ENCODE assay signal across 20 cellular contexts in the genomic region with DNA sequence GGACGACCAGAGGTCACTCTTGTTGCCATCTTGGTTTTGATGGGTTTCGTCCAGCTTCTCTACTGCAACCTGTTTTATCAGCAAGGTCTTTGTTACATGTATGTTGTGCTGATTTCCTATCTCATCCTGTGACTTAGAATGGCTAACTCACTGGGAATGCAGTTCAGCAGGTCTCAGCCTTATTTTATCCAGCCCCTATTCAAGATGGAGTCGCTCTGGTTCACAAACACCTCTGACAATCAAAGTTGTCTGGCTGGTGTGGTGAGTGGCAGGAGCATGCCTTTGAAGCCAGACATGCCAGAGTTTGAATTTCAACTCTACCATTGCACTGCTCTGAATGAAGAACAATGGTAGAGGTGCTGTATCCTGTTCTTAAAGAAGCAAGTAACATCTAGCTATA.
DNase-seq lines count a peak whose midpoint lies in the region; ATAC-seq and TF ChIP-seq lines count a peak whose summit lies in the region.
"Had no signal": no experiment of that assay in that cellular context is flagged by ENCODE, and none has a peak within 500 bp of the region (broad histone marks: within the 10 kb centered on the region; RNA-seq: fewer than 3 reads in every experiment).

No MANE protein-coding gene starts in this region.

- no peak overlapping the region for H3K27ac Mint-ChIP-seq in WTC11
- H3K27ac Mint-ChIP-seq: CD14-positive monocyte; CD4-positive, alpha-beta memory T cell; CD4-positive, CD25-positive, alpha-beta regulatory T cell; CD8-positive, alpha-beta memory T cell had no signal

- no peak overlapping the region for H2BK5ac ChIP-seq in trophoblast cell (ENCODE audit: low read depth, low read length, poor library complexity)

- H3K27me3 Mint-ChIP-seq in WTC11 (ENCODE audit: low read depth) = peaks cover 23% of the 10 kb centered on the region
- H3K27me3 Mint-ChIP-seq: CD4-positive, CD25-positive, alpha-beta regulatory T cell had no signal

- no peak overlapping the region for H4K12ac ChIP-seq in trophoblast cell (ENCODE audit: low read depth, low read length)

- DNase-seq in WTC11 (ENCODE audit: low spot score) (no peak), epithelial cell of esophagus (ENCODE audit: low read depth) (peak; percentile 30), trophoblast cell (peak; percentile 68 to 85), NCI-H748 (lab: John Stamatoyannopoulos, UW; ENCODE audit: unreplicated experiment) (no peak), DMS114 treated with DMSO at 0.1 percent for 48 hours (lab: John Stamatoyannopoulos, UW; ENCODE audit: unreplicated experiment) (no peak), ureter (ENCODE audit: low spot score) (no peak)
- DNase-seq: 8988T; ACHN; BE2C; C1 segment of cervical spinal cord; CD4-positive, alpha-beta memory T cell; CD4-positive, CD25-positive, alpha-beta regulatory T cell; CD8-positive, alpha-beta memory T cell; COR-L47; DMS 273 treated with DMSO at 0.1 percent for 48 hours; DMS79 treated with DMSO at 0.1 percent for 48 hours; GDM1 had no signal

- no peak overlapping the region for H2AFZ ChIP-seq in trophoblast cell (ENCODE audit: insufficient read depth, low read length, poor library complexity)

- H4K8ac ChIP-seq in trophoblast cell (ENCODE audit: low read depth, low read length) = no peak overlapping the region

- peaks cover 5% of the 10 kb centered on the region; the same call in 1 of the 2 replicates for H3K9me3 Mint-ChIP-seq in WTC11
- H3K9me3 Mint-ChIP-seq: CD4-positive, alpha-beta memory T cell had no signal

- CTCF ChIA-PET in WTC11 (lab: Charles Lee) = interaction anchor here (1.0 kb wide), 1 partner anchor 16 kb away, joined by 4 read pairs; no protein-coding TSS in a partner anchor

- no peak overlapping the region for H3K18ac ChIP-seq in trophoblast cell (ENCODE audit: low read length)

- no peaks in the 10 kb centered on the region for H3K4me1 ChIP-seq in trophoblast cell (ENCODE audit: control insufficient read depth in 1 of 2, insufficient read depth in 2 of 2, low read length in 2 of 2)
- H3K4me1 ChIP-seq: BE2C, BLaER1 had no signal

- H3K9me3 ChIP-seq in trophoblast cell (ENCODE audit: insufficient read depth, low read depth, low read length) = no peaks in the 10 kb centered on the region
- H3K9me3 ChIP-seq: BE2C, BLaER1 had no signal

- H3K79me1 ChIP-seq in trophoblast cell (ENCODE audit: low read length) = no peaks in the 10 kb centered on the region

- no peaks in the 10 kb centered on the region for H3K27me3 ChIP-seq in trophoblast cell (ENCODE audit: insufficient read depth, low read length)
- H3K27me3 ChIP-seq: BE2C, BLaER1 had no signal

- no peak overlapping the region for H2AK5ac ChIP-seq in trophoblast cell (ENCODE audit: low read length)

- H3K4me1 Mint-ChIP-seq in WTC11 = peaks cover 48% of the 10 kb centered on the region
- H3K4me1 Mint-ChIP-seq: CD14-positive monocyte; CD4-positive, alpha-beta memory T cell; CD8-positive, alpha-beta memory T cell had no signal

- no peak overlapping the region for H3K4me2 ChIP-seq in trophoblast cell (ENCODE audit: low read length)
- H3K4me2 ChIP-seq: BLaER1 had no signal

- H3K4me3 ChIP-seq in epithelial cell of esophagus (ENCODE audit: low read length) = no peak overlapping the region
- H3K4me3 ChIP-seq in trophoblast cell (ENCODE audit: low read depth, low read length) = no peak overlapping the region
- H3K4me3 ChIP-seq: BLaER1, GM12878 had no signal

- no peak overlapping the region for H3K4me3 Mint-ChIP-seq in WTC11
- H3K4me3 Mint-ChIP-seq: CD14-positive monocyte; CD4-positive, alpha-beta memory T cell; CD4-positive, CD25-positive, alpha-beta regulatory T cell; CD8-positive, alpha-beta memory T cell had no signal

- TF ChIP-seq CTCF in WTC11 (IDR thresholded peaks at IDR 0.05) (no peak), epithelial cell of esophagus (IDR thresholded peaks at IDR 0.05; ENCODE audit: insufficient read depth, low read depth, low read length, missing control alignments) (no peak)

- no peak overlapping the region for H3K23ac ChIP-seq in trophoblast cell (ENCODE audit: low read length)

- H3K36me3 Mint-ChIP-seq in WTC11 = peaks cover 4% of the 10 kb centered on the region; the same call in 1 of the 2 replicates
- H3K36me3 Mint-ChIP-seq: CD14-positive monocyte; CD4-positive, alpha-beta memory T cell; CD4-positive, CD25-positive, alpha-beta regulatory T cell; CD8-positive, alpha-beta memory T cell had no signal

- H3K4ac ChIP-seq in trophoblast cell (ENCODE audit: low read depth, low read length) = no peak overlapping the region

- POLR2A ChIA-PET in WTC11 (lab: Charles Lee) = no interaction called here

- no peak overlapping the region for H2BK120ac ChIP-seq in trophoblast cell (ENCODE audit: insufficient read depth, low read length, poor library complexity)

- no CpG with 5 or more reads among the region's 3 CpGs for WGBS in trophoblast cell (ENCODE audit: extremely low coverage, insufficient coverage, insufficient read length)

- no peak for ATAC-seq in WTC11
- ATAC-seq: GM12878 had no signal

- no peak overlapping the region for H3K9ac ChIP-seq in trophoblast cell (ENCODE audit: low read length)
- H3K9ac ChIP-seq: BLaER1 had no signal

- no peak overlapping the region for H3K14ac ChIP-seq in trophoblast cell (ENCODE audit: low read length)

- H3K36me3 ChIP-seq in trophoblast cell (ENCODE audit: control insufficient read depth in 1 of 2, insufficient read depth in 2 of 2, low read length in 2 of 2) = no peaks in the 10 kb centered on the region
- H3K36me3 ChIP-seq: BE2C, BLaER1 had no signal

- no peak overlapping the region for H3K27ac ChIP-seq in trophoblast cell (ENCODE audit: low read depth, low read length)
- H3K27ac ChIP-seq: BLaER1 had no signal

- no peak overlapping the region for H4K91ac ChIP-seq in trophoblast cell (ENCODE audit: low read depth, low read length)

- no peak overlapping the region for H2BK12ac ChIP-seq in trophoblast cell (ENCODE audit: low read length)

- no peaks in the 10 kb centered on the region for H3K79me2 ChIP-seq in trophoblast cell (ENCODE audit: control insufficient read depth, insufficient read depth, low read length, poor library complexity)

TF ChIP-seq in WTC11, 78 proteins besides CTCF, POLR2A, EP300 and RAD21:
- no peak for TF ChIP-seq CBFB (CRISPR knock-in tag; IDR thresholded peaks at IDR 0.05; ENCODE audit: low read depth)
- TF ChIP-seq, protein P1, sequence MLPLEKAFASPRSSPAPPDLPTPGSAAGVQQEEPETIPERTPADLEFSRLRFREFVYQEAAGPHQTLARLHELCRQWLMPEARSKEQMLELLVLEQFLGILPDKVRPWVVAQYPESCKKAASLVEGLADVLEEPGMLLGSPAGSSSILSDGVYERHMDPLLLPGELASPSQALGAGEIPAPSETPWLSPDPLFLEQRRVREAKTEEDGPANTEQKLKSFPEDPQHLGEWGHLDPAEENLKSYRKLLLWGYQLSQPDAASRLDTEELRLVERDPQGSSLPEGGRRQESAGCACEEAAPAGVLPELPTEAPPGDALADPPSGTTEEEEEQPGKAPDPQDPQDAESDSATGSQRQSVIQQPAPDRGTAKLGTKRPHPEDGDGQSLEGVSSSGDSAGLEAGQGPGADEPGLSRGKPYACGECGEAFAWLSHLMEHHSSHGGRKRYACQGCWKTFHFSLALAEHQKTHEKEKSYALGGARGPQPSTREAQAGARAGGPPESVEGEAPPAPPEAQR (CRISPR knock-in tag; IDR thresholded peaks at IDR 0.05) = 0 out of 2 replicates have a peak, but pooled peaks have one; percentile 65

Comparison
In these comparisons a context has a peak if more than half of its experiments do, and no peak if none do; other contexts are left out.
1. DNase-seq: peak in epithelial cell of esophagus (single experiment) and trophoblast cell (2 of 2); none in WTC11 (single experiment), NCI-H748 (single experiment), DMS114 treated with DMSO at 0.1 percent for 48 hours (single experiment) and ureter (single experiment).